ENCODE assay signal across 21 cellular contexts in the genomic region with DNA sequence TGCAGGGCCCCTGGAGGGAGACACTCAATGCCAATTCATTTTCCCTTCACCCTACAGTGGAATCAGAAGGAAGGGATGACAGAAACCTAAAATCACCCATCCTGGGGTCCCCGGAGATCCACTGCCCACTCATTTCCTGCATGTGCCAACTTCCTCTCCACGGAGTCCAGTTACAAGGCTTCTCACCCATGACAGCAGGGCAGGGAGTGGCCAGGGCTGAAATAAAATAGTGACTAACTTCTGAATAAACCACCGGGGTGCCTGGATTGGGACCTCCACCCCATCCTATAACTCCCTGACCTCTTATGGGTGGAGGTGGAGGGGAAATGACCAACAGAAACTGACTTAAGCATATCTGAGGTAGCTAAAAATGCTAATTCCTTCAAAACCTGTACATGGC.
A peak's percentile ranks its signal among the peaks of the same experiment; 100 is the strongest.
DNase-seq lines count a peak whose midpoint lies in the region; ATAC-seq and TF ChIP-seq lines count a peak whose summit lies in the region.
"Had no signal": no experiment of that assay in that cellular context is flagged by ENCODE, and none has a peak within 500 bp of the region (broad histone marks: within the 10 kb centered on the region; RNA-seq: fewer than 3 reads in every experiment).

No MANE protein-coding gene starts in this region.

- H3K79me1 ChIP-seq in trophoblast cell (ENCODE audit: low read length), result no peaks in the 10 kb centered on the region

- H3K14ac ChIP-seq in trophoblast cell (ENCODE audit: low read length), result no peak overlapping the region

- CTCF ChIA-PET in activated CD8-positive, alpha-beta T cell treated with anti-CD3 and anti-CD28 coated beads for 36 hours (lab: Charles Lee), result no interaction called here

- H3K4me3 ChIP-seq in esophagus muscularis mucosa, result no peak overlapping the region
- H3K4me3 ChIP-seq in trophoblast cell (ENCODE audit: low read depth, low read length), result no peak overlapping the region

- TF ChIP-seq POLR2A in esophagus muscularis mucosa (IDR thresholded peaks at IDR 0.05; ENCODE audit: low read depth), result no peak

- no peak overlapping the region for H2BK12ac ChIP-seq in trophoblast cell (ENCODE audit: low read length)

- H3K9me3 ChIP-seq in esophagus muscularis mucosa, result no peaks in the 10 kb centered on the region
- no peaks in the 10 kb centered on the region for H3K9me3 ChIP-seq in trophoblast cell (ENCODE audit: insufficient read depth, low read depth, low read length)

- H3K27ac Mint-ChIP-seq in CD14-positive monocyte, result peak overlapping the region; percentile 92 to 98 (median 93)
- H3K27ac Mint-ChIP-seq in activated CD8-positive, alpha-beta T cell treated with anti-CD3 and anti-CD28 coated beads for 36 hours, result no peak overlapping the region

- no peak overlapping the region for H3K9ac ChIP-seq in trophoblast cell (ENCODE audit: low read length)

- no peak for TF ChIP-seq EP300 in esophagus muscularis mucosa (IDR thresholded peaks at IDR 0.05)

- H3K36me3 ChIP-seq in esophagus muscularis mucosa (no peaks in the 10 kb centered on the region), trophoblast cell (ENCODE audit: control insufficient read depth in 1 of 2, insufficient read depth in 2 of 2, low read length in 2 of 2) (no peaks in the 10 kb centered on the region)

- WGBS in esophagus muscularis mucosa, result 70% methylated on average over 3 of the region's 3 CpGs
- no CpG with 5 or more reads among the region's 3 CpGs for whole genome bisulfite sequencing in trophoblast cell (ENCODE audit: extremely low coverage, insufficient coverage, insufficient read length)

- H3K4me1 ChIP-seq in esophagus muscularis mucosa (peaks cover 0 to 9% (median 4%) of the 10 kb centered on the region in 4 donors), trophoblast cell (ENCODE audit: control insufficient read depth in 1 of 2, insufficient read depth in 2 of 2, low read length in 2 of 2) (peaks cover 0 to 2% of the 10 kb centered on the region in 2 experiments)

- H2AFZ ChIP-seq in trophoblast cell (ENCODE audit: insufficient read depth, low read length, poor library complexity), result no peak overlapping the region

- H3K79me2 ChIP-seq in trophoblast cell (ENCODE audit: control insufficient read depth, insufficient read depth, low read length, poor library complexity), result no peaks in the 10 kb centered on the region

- no peak overlapping the region for H2BK120ac ChIP-seq in trophoblast cell (ENCODE audit: insufficient read depth, low read length, poor library complexity)

- DNase-seq in CD14-positive monocyte (ENCODE audit: low spot score) (peak; percentile 95), MV-4-11 (lab: John Stamatoyannopoulos, UW) (peak; percentile 37), esophagus muscularis mucosa (ENCODE audit: extremely low spot score) (peak; percentile 64), trophoblast cell (peak; percentile 9 to 19), D341Med (ENCODE audit: low spot score) (no peak)
- no peak for DNase-seq in effector CD4-positive, alpha-beta T cell
- DNase-seq in activated CD8-positive, alpha-beta T cell treated with anti-CD3 and anti-CD28 coated beads for 36 hours, result no peak
- DNase-seq: ACHN, C1 segment of cervical spinal cord, H7, KBM-7, NCI-H1417, NCI-H1694 treated with DMSO at 0.1 percent for 48 hours, NCI-H2081 treated with DMSO at 0.1 percent for 48 hours, NCI-H2171 treated with DMSO at 0.1 percent for 48 hours, NCI-H446, NCI-H526 treated with DMSO at 0.1 percent for 48 hours, OCI-M1, Right ventricle myocardium superior had no signal

- H3K4me3 Mint-ChIP-seq in CD14-positive monocyte, result peak overlapping the region in 1 of 2 donors; percentile 59
- no peak overlapping the region for H3K4me3 Mint-ChIP-seq in activated CD8-positive, alpha-beta T cell treated with anti-CD3 and anti-CD28 coated beads for 36 hours

- H2AK5ac ChIP-seq in trophoblast cell (ENCODE audit: low read length), result no peak overlapping the region

- no peak overlapping the region for H2BK5ac ChIP-seq in trophoblast cell (ENCODE audit: low read depth, low read length, poor library complexity)

- H3K27me3 ChIP-seq in esophagus muscularis mucosa (no peaks in the 10 kb centered on the region), trophoblast cell (ENCODE audit: insufficient read depth, low read length) (no peaks in the 10 kb centered on the region)

- H3K4me1 Mint-ChIP-seq in CD14-positive monocyte, result peaks cover 71% of the 10 kb centered on the region
- H3K4me1 Mint-ChIP-seq in activated CD8-positive, alpha-beta T cell treated with anti-CD3 and anti-CD28 coated beads for 36 hours (ENCODE audit: low read depth), result no peaks in the 10 kb centered on the region

- H3K9me3 Mint-ChIP-seq in CD14-positive monocyte, result peaks cover 0 to 6% (median 0%) of the 10 kb centered on the region in 7 donors
- H3K9me3 Mint-ChIP-seq in activated CD8-positive, alpha-beta T cell treated with anti-CD3 and anti-CD28 coated beads for 36 hours, result no peaks in the 10 kb centered on the region

- no peak overlapping the region for H4K91ac ChIP-seq in trophoblast cell (ENCODE audit: low read depth, low read length)

- no peak overlapping the region for H4K8ac ChIP-seq in trophoblast cell (ENCODE audit: low read depth, low read length)

- intact Hi-C loops in CD14-positive monocyte (cut with micrococcal nuclease) (loop anchor here (5.0 to 10.0 kb wide), 3 partner anchors 138 to 358 kb away; a partner anchor contains a TSS), esophagus muscularis mucosa (cut with DNase I) (no loop called here)
- intact Hi-C loops in activated CD8-positive, alpha-beta T cell treated with anti-CD3 and anti-CD28 coated beads for 36 hours (cut with micrococcal nuclease), result no loop called here

- no peak overlapping the region for H3K4ac ChIP-seq in trophoblast cell (ENCODE audit: low read depth, low read length)

- no peak for TF ChIP-seq CTCF in CD14-positive monocyte (IDR thresholded peaks at IDR 0.05)
- no peak for TF ChIP-seq CTCF in esophagus muscularis mucosa (IDR thresholded peaks at IDR 0.05)
- no peak for TF ChIP-seq CTCF in activated CD8-positive, alpha-beta T cell treated with anti-CD3 and anti-CD28 coated beads for 36 hours (IDR thresholded peaks at IDR 0.05)

- H3K18ac ChIP-seq in trophoblast cell (ENCODE audit: low read length), result no peak overlapping the region

- no peak overlapping the region for H3K23ac ChIP-seq in trophoblast cell (ENCODE audit: low read length)

- POLR2A ChIA-PET in activated CD8-positive, alpha-beta T cell treated with anti-CD3 and anti-CD28 coated beads for 36 hours (lab: Charles Lee), result no interaction called here

- peaks cover 0 to 8% of the 10 kb centered on the region in 2 donors for H3K36me3 Mint-ChIP-seq in CD14-positive monocyte
- no peaks in the 10 kb centered on the region for H3K36me3 Mint-ChIP-seq in activated CD8-positive, alpha-beta T cell treated with anti-CD3 and anti-CD28 coated beads for 36 hours (ENCODE audit: low read depth)

- peaks cover 5 to 12% (median 8%) of the 10 kb centered on the region in 3 donors for H3K27me3 Mint-ChIP-seq in CD14-positive monocyte (ENCODE audit: low read depth in 3 of 3)
- H3K27me3 Mint-ChIP-seq in activated CD8-positive, alpha-beta T cell treated with anti-CD3 and anti-CD28 coated beads for 36 hours, result peaks cover 5% of the 10 kb centered on the region

- no peak overlapping the region for H3K4me2 ChIP-seq in trophoblast cell (ENCODE audit: low read length)

- H3K27ac ChIP-seq in esophagus muscularis mucosa (replicated peaks in 1 of 4), result no peak overlapping the region
- no peak overlapping the region for H3K27ac ChIP-seq in trophoblast cell (ENCODE audit: low read depth, low read length)
- H3K27ac ChIP-seq: HL-60 had no signal

- no peak overlapping the region for H4K12ac ChIP-seq in trophoblast cell (ENCODE audit: low read depth, low read length)

- no peak for ATAC-seq in HG03432 (IDR thresholded peaks at IDR 0.05; ENCODE audit: unreplicated experiment)
- no peak for ATAC-seq in activated CD8-positive, alpha-beta T cell treated with anti-CD3 and anti-CD28 coated beads for 36 hours

Comparison
In these comparisons a context has a peak if more than half of its experiments do, and no peak if none do; other contexts are left out.
1. DNase-seq: peak in CD14-positive monocyte (single experiment), MV-4-11 (single experiment), esophagus muscularis mucosa (single experiment) and trophoblast cell (2 of 2); none in effector CD4-positive, alpha-beta T cell (single experiment), D341Med (single experiment) and activated CD8-positive, alpha-beta T cell treated with anti-CD3 and anti-CD28 coated beads for 36 hours (single experiment).
2. intact Hi-C loops: an anchor here in CD14-positive monocyte (5.0 to 10.0 kb wide); none called in esophagus muscularis mucosa and activated CD8-positive, alpha-beta T cell treated with anti-CD3 and anti-CD28 coated beads for 36 hours.